Comparison of ENCODE assay signal across 10 cellular contexts in the genomic region with DNA sequence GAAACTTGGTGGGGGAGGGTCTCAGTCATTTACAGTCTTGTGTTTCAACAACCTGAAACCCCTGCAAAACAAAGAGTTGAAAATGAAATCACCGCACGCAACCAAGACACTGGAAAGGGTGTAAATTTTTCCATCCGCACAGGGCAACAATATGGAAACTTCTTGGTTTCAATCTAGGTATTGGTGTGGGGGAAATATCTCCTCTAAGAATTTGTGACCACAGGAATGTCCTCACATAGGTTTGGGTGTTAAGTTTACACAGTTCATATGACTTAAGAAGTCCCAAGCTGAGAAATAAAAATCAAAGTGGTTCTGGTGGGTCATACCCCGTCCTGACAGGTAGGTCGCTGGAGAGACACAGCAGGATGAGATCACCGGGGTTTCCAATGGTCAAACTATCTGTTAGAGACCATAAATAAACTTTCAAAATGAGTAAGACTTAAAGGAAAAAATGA. TPM values are rescaled to one million over a fixed set of nuclear protein-coding genes. Genes with fewer than 3 reads are reported as not detected.
DNase-seq lines count a peak whose midpoint lies in the region; ATAC-seq and TF ChIP-seq lines count a peak whose summit lies in the region.
"Had no signal": no experiment of that assay in that cellular context is flagged by ENCODE, and none has a peak within 500 bp of the region (broad histone marks: within the 10 kb centered on the region; RNA-seq: fewer than 3 reads in every experiment).

No MANE protein-coding gene starts in this region.

- H3K9me3 Mint-ChIP-seq in stimulated activated memory B cell treated with anti-CD40 and anti-IgM and Interleukin-4, amounts not matched to agents 10 μg/mL and 1 μg/mL and 100 μg/mL, for 72 hours = no peaks in the 10 kb centered on the region
- no peaks in the 10 kb centered on the region for H3K9me3 Mint-ChIP-seq in Caco-2 (ENCODE audit: unreplicated experiment)

- DNase-seq in activated T-cell treated with anti-CD3 and anti-CD28 coated beads for 48 hours (ENCODE audit: low read depth) (peak; percentile 21), activated T-cell treated with anti-CD3 and anti-CD28 coated beads for 4 hours (no peak), left lung (no peak), hepatocyte (ENCODE audit: low spot score) (no peak), Caco-2 (no peak)
- DNase-seq: anterior cingulate cortex, NCI-H2029 had no signal

- ATAC-seq in GM21786 (IDR thresholded peaks at IDR 0.05; ENCODE audit: unreplicated experiment) = peak; percentile 82
- peak; percentile 79 for ATAC-seq in HG03469 (IDR thresholded peaks at IDR 0.05; ENCODE audit: unreplicated experiment)
- peak; percentile 97 for ATAC-seq in stimulated activated memory B cell treated with anti-CD40 and anti-IgM and Interleukin-4, amounts not matched to agents 10 μg/mL and 1 μg/mL and 100 μg/mL, for 72 hours
- ATAC-seq in left lung = no peak

- H3K36me3 Mint-ChIP-seq in stimulated activated memory B cell treated with anti-CD40 and anti-IgM and Interleukin-4, amounts not matched to agents 10 μg/mL and 1 μg/mL and 100 μg/mL, for 72 hours = no peaks in the 10 kb centered on the region
- no peaks in the 10 kb centered on the region for H3K36me3 Mint-ChIP-seq in Caco-2 (ENCODE audit: insufficient read depth, unreplicated experiment)

- H3K9me2 ChIP-seq in hepatocyte (replicated peaks; ENCODE audit: insufficient read depth) = no peaks in the 10 kb centered on the region

- no peaks in the 10 kb centered on the region for H3K27me3 ChIP-seq in left lung
- H3K27me3 ChIP-seq in hepatocyte = no peaks in the 10 kb centered on the region
- H3K27me3 ChIP-seq in Caco-2 (replicated peaks; ENCODE audit: control insufficient read depth, insufficient read depth, low read length) = no peaks in the 10 kb centered on the region

- no peaks in the 10 kb centered on the region for H3K27me3 Mint-ChIP-seq in stimulated activated memory B cell treated with anti-CD40 and anti-IgM and Interleukin-4, amounts not matched to agents 10 μg/mL and 1 μg/mL and 100 μg/mL, for 72 hours
- H3K27me3 Mint-ChIP-seq in Caco-2 (ENCODE audit: insufficient read depth, unreplicated experiment) = no peaks in the 10 kb centered on the region

- no peak overlapping the region for H2AFZ ChIP-seq in hepatocyte

- intact Hi-C loops in left lung (cut with DNase I) (no loop called here), Caco-2 (cut with micrococcal nuclease; ENCODE audit: unreplicated experiment) (no loop called here)

- no peaks in the 10 kb centered on the region for H3K4me1 ChIP-seq in left lung
- no peaks in the 10 kb centered on the region for H3K4me1 ChIP-seq in hepatocyte (ENCODE audit: insufficient read depth)
- no peaks in the 10 kb centered on the region for H3K4me1 ChIP-seq in Caco-2

- TF ChIP-seq CTCF in left lung (IDR thresholded peaks at IDR 0.05) = no peak
- TF ChIP-seq CTCF in hepatocyte (IDR thresholded peaks at IDR 0.05; ENCODE audit: poor library complexity) = no peak
- TF ChIP-seq CTCF in Caco-2 (IDR thresholded peaks at IDR 0.05; ENCODE audit: insufficient read depth in 1 of 2, low read depth in 1 of 2, low read length in 1 of 2, severe bottlenecking in 1 of 2, unreplicated experiment in 1 of 2) = no peak

- BruUV-seq in Caco-2 (replicated peaks; lab: Mats Ljungman, UMichigan) = no TSS peak

- no peak overlapping the region for H3K27ac ChIP-seq in left lung
- no peak overlapping the region for H3K27ac ChIP-seq in hepatocyte

- peaks cover 46% of the 10 kb centered on the region for H3K4me1 Mint-ChIP-seq in stimulated activated memory B cell treated with anti-CD40 and anti-IgM and Interleukin-4, amounts not matched to agents 10 μg/mL and 1 μg/mL and 100 μg/mL, for 72 hours
- no peaks in the 10 kb centered on the region for H3K4me1 Mint-ChIP-seq in Caco-2 (ENCODE audit: low read depth, unreplicated experiment)

- no peaks in the 10 kb centered on the region for H4K20me1 ChIP-seq in hepatocyte (ENCODE audit: insufficient read depth, poor library complexity, severe bottlenecking)

- H3K79me2 ChIP-seq in hepatocyte = no peaks in the 10 kb centered on the region

- no peak overlapping the region for H3K4me2 ChIP-seq in hepatocyte

- peak overlapping the region; percentile 52 for H3K4me3 Mint-ChIP-seq in stimulated activated memory B cell treated with anti-CD40 and anti-IgM and Interleukin-4, amounts not matched to agents 10 μg/mL and 1 μg/mL and 100 μg/mL, for 72 hours
- no peak overlapping the region for H3K4me3 Mint-ChIP-seq in Caco-2 (ENCODE audit: unreplicated experiment)

- POLR2A ChIA-PET in Caco-2 (lab: Charles Lee) = no interaction called here

- H3K9me3 ChIP-seq in left lung (no peaks in the 10 kb centered on the region), hepatocyte (ENCODE audit: low read depth) (no peaks in the 10 kb centered on the region), Caco-2 (no peaks in the 10 kb centered on the region)

- H3K27ac Mint-ChIP-seq in stimulated activated memory B cell treated with anti-CD40 and anti-IgM and Interleukin-4, amounts not matched to agents 10 μg/mL and 1 μg/mL and 100 μg/mL, for 72 hours = peak overlapping the region; percentile 90
- no peak overlapping the region for H3K27ac Mint-ChIP-seq in Caco-2 (ENCODE audit: unreplicated experiment)

- H3K4me3 ChIP-seq in left lung = no peak overlapping the region
- no peak overlapping the region for H3K4me3 ChIP-seq in hepatocyte
- H3K4me3 ChIP-seq in Caco-2 (ENCODE audit: low read depth, low read length) = no peak overlapping the region

- WGBS in hepatocyte (ENCODE audit: low lambda C conversion rate, missing lambda C conversion rate) = 94% methylated on average over 6 of the region's 6 CpGs

- CTCF ChIA-PET in Caco-2 (lab: Charles Lee) = no interaction called here

- no peaks in the 10 kb centered on the region for H3K36me3 ChIP-seq in left lung
- H3K36me3 ChIP-seq in hepatocyte (replicated peaks; ENCODE audit: insufficient read depth, low read depth) = no peaks in the 10 kb centered on the region
- no peaks in the 10 kb centered on the region for H3K36me3 ChIP-seq in Caco-2 (ENCODE audit: control insufficient read depth, insufficient read depth, low read length)

RNA-seq across cellular contexts. Expression of a gene that starts 51.9 kb away (rescaled TPM):
- 10 to 100 TPM; 24.8 to 31.0 TPM for total RNA-seq in left lung
- total RNA-seq in hepatocyte = 10.2 and 11.1 TPM in 2 replicates
- polyA plus RNA-seq in hepatocyte = 2.5 and 3.7 TPM in 2 replicates
- 10.3 and 12.9 TPM in 2 replicates for total RNA-seq in Caco-2 (2022)
